30 cellular contexts compared by ENCODE assay signal in genomic region chr2:178905266-178905665, GRCh38.
"Had no signal": no experiment of that assay in that cellular context is flagged by ENCODE, and none has a peak within 500 bp of the region (broad histone marks: within the 10 kb centered on the region; RNA-seq: fewer than 3 reads in every experiment).

No MANE protein-coding gene starts in this region.

- H3K4me1 ChIP-seq: ascending aorta, breast epithelium had no signal

- H3K9me3 Mint-ChIP-seq: activated naive CD4-positive, alpha-beta T cell treated with anti-CD3 and anti-CD28 coated beads for 36 hours; activated naive CD4-positive, alpha-beta T cell treated with anti-CD3 and anti-CD28 coated beads, Interleukin-2, amount 50 U/mL, for 72 hours; activated T-cell treated with anti-CD3 and anti-CD28 coated beads, Interleukin-2, amount 50 U/mL, for 4 hours; activated T-helper 1 cell treated with anti-CD3 and anti-CD28 coated beads, Interleukin-12 subunit alpha, Interleukin-12 subunit beta, Interleukin-2, Interleukin-4 antibody, amounts not matched to agents 30 ng/mL and 10 ng/mL and 1 ng/mL, durations not matched to agents 14 hours and 24 hours and 36 hours; WTC11 had no signal

- ATAC-seq: activated CD4-positive, alpha-beta T cell treated with anti-CD3 and anti-CD28 coated beads for 36 hours; activated CD4-positive, CD25-positive, alpha-beta regulatory T cell treated with anti-CD3 and anti-CD28 coated beads, Interleukin-2, amount 50 U/mL, for 24 hours; activated naive CD4-positive, alpha-beta T cell treated with anti-CD3 and anti-CD28 coated beads, Interleukin-2, amount 50 U/mL, for 72 hours; activated T-cell treated with anti-CD3 and anti-CD28 coated beads, Interleukin-2, amount 50 U/mL, for 4 hours; body of pancreas; Panc1; WTC11 had no signal

- H3K27me3 Mint-ChIP-seq: activated CD4-positive, alpha-beta T cell treated with anti-CD3 and anti-CD28 coated beads for 36 hours; activated CD4-positive, alpha-beta T cell treated with anti-CD3 and anti-CD28 coated beads, Interleukin-2, amount 10 ng/mL, durations not matched to agents 7 days and 5 days had no signal

- H3K27ac ChIP-seq: ascending aorta, body of pancreas, breast epithelium, SJCRH30, SK-N-MC had no signal

- H3K4me1 Mint-ChIP-seq: activated CD4-positive, alpha-beta T cell treated with anti-CD3 and anti-CD28 coated beads for 36 hours; activated CD4-positive, alpha-beta T cell treated with anti-CD3 and anti-CD28 coated beads, Interleukin-2, amount 10 ng/mL, durations not matched to agents 7 days and 5 days; WTC11 had no signal

- H3K4me3 ChIP-seq: ascending aorta, body of pancreas, breast epithelium, SJCRH30, SK-N-MC had no signal

- DNase-seq: activated CD4-positive, alpha-beta T cell treated with anti-CD3 and anti-CD28 coated beads for 36 hours; activated CD4-positive, alpha-beta T cell treated with anti-CD3 and anti-CD28 coated beads, Interleukin-2, amount 10 ng/mL, durations not matched to agents 7 days and 5 days; activated CD4-positive, alpha-beta T cell treated with anti-CD3 and anti-CD28 coated beads, Interleukin-2, amount 50 U/mL, for 48 hours; activated CD8-positive, alpha-beta memory T cell treated with anti-CD3 and anti-CD28 coated beads, Interleukin-2, amount 50 U/mL, for 4 hours; activated gamma-delta T cell treated with Interleukin-2 at 50 U/mL for 16 hours; activated naive CD4-positive, alpha-beta T cell treated with anti-CD3 and anti-CD28 coated beads for 36 hours; activated T-cell treated with anti-CD3 and anti-CD28 coated beads for 4 hours; activated T-cell treated with anti-CD3 and anti-CD28 coated beads, Interleukin-2, amount 50 U/mL, for 4 hours; amniotic stem cell; body of pancreas; NCI-H1048; NCI-H1105 treated with DMSO at 0.1 percent for 48 hours; NCI-H1436; NCI-H1694; NCI-H2029; NCI-H446; NCI-H510A treated with DMSO at 0.1 percent for 48 hours; NCI-H526 treated with DMSO at 0.1 percent for 48 hours; NCI-H774; SHP77; T1000 had no signal

- H3K27ac Mint-ChIP-seq: activated CD4-positive, alpha-beta T cell treated with anti-CD3 and anti-CD28 coated beads for 36 hours; activated CD4-positive, alpha-beta T cell treated with anti-CD3 and anti-CD28 coated beads, Interleukin-2, amount 10 ng/mL, durations not matched to agents 7 days and 5 days; activated naive CD4-positive, alpha-beta T cell treated with anti-CD3 and anti-CD28 coated beads for 36 hours; activated naive CD4-positive, alpha-beta T cell treated with anti-CD3 and anti-CD28 coated beads, Interleukin-2, amount 50 U/mL, for 72 hours; activated T-helper 1 cell treated with anti-CD3 and anti-CD28 coated beads, Interleukin-12 subunit alpha, Interleukin-12 subunit beta, Interleukin-2, Interleukin-4 antibody, amounts not matched to agents 30 ng/mL and 10 ng/mL and 1 ng/mL, durations not matched to agents 14 hours and 24 hours and 36 hours; WTC11 had no signal

- H3K4me3 Mint-ChIP-seq: activated CD4-positive, alpha-beta T cell treated with anti-CD3 and anti-CD28 coated beads for 36 hours; activated CD4-positive, alpha-beta T cell treated with anti-CD3 and anti-CD28 coated beads, Interleukin-2, amount 10 ng/mL, durations not matched to agents 7 days and 5 days; activated naive CD4-positive, alpha-beta T cell treated with anti-CD3 and anti-CD28 coated beads for 36 hours; activated T-cell treated with anti-CD3 and anti-CD28 coated beads, Interleukin-2, amount 50 U/mL, for 4 hours; activated T-helper 1 cell treated with anti-CD3 and anti-CD28 coated beads, Interleukin-12 subunit alpha, Interleukin-12 subunit beta, Interleukin-2, Interleukin-4 antibody, amounts not matched to agents 30 ng/mL and 10 ng/mL and 1 ng/mL, durations not matched to agents 14 hours and 24 hours and 36 hours; WTC11 had no signal

- H3K27me3 ChIP-seq: ascending aorta, body of pancreas, breast epithelium, SJCRH30 had no signal

- H3K36me3 ChIP-seq: ascending aorta, breast epithelium, SJCRH30 had no signal
